ENCODE assay signal across 1 cellular context in the genomic region with DNA sequence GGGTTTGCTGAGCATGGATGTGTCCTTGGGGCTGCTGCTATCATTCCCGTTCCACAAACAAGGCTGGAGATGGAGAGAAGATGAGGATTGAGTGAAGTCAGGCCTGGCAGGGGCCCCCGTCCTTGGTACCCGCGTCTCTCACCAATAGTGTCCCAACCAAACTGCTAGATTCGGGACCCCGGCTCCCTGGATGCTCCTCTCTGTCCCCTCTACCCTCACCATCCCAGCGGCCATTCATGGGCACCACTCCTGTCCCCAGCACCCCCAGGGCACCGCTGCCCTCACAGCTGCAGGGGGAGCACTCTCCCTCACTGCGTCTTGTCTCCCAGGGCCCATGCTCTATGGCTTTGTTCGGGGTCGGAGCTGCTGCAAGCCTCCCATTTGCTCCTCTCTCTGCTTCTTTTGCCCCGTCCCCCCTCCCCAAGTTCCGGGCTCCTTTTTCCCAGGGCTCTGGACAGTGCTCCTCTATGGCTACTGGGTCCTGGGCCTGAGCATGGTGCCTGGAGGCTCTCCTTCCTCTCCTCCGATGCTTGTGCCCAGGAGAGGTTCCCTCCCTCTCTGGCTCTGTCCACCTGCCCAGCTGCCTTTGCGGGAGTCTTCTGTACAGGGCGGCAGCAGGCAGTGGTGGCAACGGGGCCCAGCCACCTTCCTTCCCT.
TF ChIP-seq lines count a peak whose summit lies in the region.

No MANE protein-coding gene starts in this region.

TF ChIP-seq in HepG2, 621 proteins besides CTCF, POLR2A, EP300 and RAD21 (continued from another document):
- TF ChIP-seq, protein P1, sequence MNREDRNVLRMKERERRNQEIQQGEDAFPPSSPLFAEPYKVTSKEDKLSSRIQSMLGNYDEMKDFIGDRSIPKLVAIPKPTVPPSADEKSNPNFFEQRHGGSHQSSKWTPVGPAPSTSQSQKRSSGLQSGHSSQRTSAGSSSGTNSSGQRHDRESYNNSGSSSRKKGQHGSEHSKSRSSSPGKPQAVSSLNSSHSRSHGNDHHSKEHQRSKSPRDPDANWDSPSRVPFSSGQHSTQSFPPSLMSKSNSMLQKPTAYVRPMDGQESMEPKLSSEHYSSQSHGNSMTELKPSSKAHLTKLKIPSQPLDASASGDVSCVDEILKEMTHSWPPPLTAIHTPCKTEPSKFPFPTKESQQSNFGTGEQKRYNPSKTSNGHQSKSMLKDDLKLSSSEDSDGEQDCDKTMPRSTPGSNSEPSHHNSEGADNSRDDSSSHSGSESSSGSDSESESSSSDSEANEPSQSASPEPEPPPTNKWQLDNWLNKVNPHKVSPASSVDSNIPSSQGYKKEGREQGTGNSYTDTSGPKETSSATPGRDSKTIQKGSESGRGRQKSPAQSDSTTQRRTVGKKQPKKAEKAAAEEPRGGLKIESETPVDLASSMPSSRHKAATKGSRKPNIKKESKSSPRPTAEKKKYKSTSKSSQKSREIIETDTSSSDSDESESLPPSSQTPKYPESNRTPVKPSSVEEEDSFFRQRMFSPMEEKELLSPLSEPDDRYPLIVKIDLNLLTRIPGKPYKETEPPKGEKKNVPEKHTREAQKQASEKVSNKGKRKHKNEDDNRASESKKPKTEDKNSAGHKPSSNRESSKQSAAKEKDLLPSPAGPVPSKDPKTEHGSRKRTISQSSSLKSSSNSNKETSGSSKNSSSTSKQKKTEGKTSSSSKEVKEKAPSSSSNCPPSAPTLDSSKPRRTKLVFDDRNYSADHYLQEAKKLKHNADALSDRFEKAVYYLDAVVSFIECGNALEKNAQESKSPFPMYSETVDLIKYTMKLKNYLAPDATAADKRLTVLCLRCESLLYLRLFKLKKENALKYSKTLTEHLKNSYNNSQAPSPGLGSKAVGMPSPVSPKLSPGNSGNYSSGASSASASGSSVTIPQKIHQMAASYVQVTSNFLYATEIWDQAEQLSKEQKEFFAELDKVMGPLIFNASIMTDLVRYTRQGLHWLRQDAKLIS (CRISPR knock-in tag; IDR thresholded peaks at IDR 0.05): no peak
- no peak for TF ChIP-seq ZNF256 (CRISPR knock-in tag; conservative IDR thresholded peaks at IDR 0.05)
- TF ChIP-seq MIER2 (CRISPR knock-in tag; IDR thresholded peaks at IDR 0.05): no peak
- TF ChIP-seq ZNF138 (CRISPR knock-in tag; IDR thresholded peaks at IDR 0.05; ENCODE audit: low read depth): no peak
